In the genomic region with DNA sequence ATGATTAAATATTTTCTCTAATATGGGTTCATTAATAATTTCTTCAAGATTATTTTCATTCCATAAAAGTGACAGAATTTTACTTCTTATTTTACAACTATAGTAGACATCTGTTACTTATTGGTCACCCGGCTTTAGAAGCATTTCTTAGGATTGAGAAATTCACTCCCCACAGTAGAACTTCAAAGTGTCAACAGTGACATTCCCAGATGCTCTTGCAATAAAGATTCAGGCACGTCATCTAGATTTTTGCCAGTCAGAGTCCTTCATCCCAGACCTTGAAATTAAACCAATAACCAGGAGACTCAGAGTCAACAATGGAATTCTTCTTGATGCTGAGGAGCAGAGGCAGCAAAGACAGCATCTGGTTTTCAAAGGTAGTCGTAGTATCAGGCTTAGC, we compare ENCODE assay signal across 1 cellular context.
TF ChIP-seq lines count a peak whose summit lies in the region.

No MANE protein-coding gene starts in this region.

TF ChIP-seq in IMR-90, 13 proteins besides CTCF, POLR2A, EP300 and RAD21 (continued from another document):
- TF ChIP-seq, protein P1, sequence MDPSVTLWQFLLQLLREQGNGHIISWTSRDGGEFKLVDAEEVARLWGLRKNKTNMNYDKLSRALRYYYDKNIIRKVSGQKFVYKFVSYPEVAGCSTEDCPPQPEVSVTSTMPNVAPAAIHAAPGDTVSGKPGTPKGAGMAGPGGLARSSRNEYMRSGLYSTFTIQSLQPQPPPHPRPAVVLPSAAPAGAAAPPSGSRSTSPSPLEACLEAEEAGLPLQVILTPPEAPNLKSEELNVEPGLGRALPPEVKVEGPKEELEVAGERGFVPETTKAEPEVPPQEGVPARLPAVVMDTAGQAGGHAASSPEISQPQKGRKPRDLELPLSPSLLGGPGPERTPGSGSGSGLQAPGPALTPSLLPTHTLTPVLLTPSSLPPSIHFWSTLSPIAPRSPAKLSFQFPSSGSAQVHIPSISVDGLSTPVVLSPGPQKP (IDR thresholded peaks at IDR 0.05; ENCODE audit: borderline replicate concordance, low read depth, low read length) = no peak
- TF ChIP-seq FOS (IDR thresholded peaks at IDR 0.05; ENCODE audit: low read depth, low read length) = no peak
- no peak for TF ChIP-seq MXI1 (IDR thresholded peaks at IDR 0.05; ENCODE audit: borderline replicate concordance, low read depth, low read length)
- no peak for TF ChIP-seq RFX5 (IDR thresholded peaks at IDR 0.05; ENCODE audit: low read depth, low read length)
- TF ChIP-seq, protein P2, sequence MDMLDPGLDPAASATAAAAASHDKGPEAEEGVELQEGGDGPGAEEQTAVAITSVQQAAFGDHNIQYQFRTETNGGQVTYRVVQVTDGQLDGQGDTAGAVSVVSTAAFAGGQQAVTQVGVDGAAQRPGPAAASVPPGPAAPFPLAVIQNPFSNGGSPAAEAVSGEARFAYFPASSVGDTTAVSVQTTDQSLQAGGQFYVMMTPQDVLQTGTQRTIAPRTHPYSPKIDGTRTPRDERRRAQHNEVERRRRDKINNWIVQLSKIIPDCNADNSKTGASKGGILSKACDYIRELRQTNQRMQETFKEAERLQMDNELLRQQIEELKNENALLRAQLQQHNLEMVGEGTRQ (IDR thresholded peaks at IDR 0.05; ENCODE audit: low read depth, low read length) = no peak
- no peak for TF ChIP-seq MAFK (IDR thresholded peaks at IDR 0.05; ENCODE audit: low read depth, low read length)
- no peak for TF ChIP-seq NFE2L2 (IDR thresholded peaks at IDR 0.05; ENCODE audit: low read depth, low read length)
- no peak for TF ChIP-seq RCOR1 (IDR thresholded peaks at IDR 0.05; ENCODE audit: insufficient replicate concordance, low read length)
- TF ChIP-seq BHLHE40 (IDR thresholded peaks at IDR 0.05; ENCODE audit: low read depth, low read length) = no peak
- no peak for TF ChIP-seq SMC3 (IDR thresholded peaks at IDR 0.05; ENCODE audit: low read depth, low read length)
- no peak for TF ChIP-seq CHD1 (IDR thresholded peaks at IDR 0.05; ENCODE audit: low read depth, low read length)
- TF ChIP-seq CEBPB (IDR thresholded peaks at IDR 0.05; ENCODE audit: low read depth, low read length) = no peak
TF ChIP-seq in IMR-90: peak in this region for 0.
